In the genomic region with DNA sequence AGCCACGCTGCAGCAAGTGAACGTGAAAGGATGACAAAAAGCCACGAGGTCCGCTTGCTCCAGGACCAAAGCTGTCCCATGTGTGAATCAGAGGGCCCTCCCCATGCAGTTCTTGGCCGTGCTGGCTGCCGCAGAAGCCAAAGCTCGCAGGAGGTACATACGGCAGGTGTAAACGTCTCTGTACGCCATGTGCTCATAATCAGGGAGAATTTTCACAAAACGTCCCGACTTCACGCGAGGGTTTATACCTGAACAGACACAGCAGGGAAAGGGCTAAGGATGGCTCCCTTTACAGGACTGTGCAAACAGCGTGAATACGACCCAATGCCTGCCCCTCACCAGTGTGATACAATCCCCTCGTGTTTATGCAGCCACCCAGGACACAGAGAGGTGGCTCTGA, we compare ENCODE assay signal across 17 cellular contexts. TPM values are rescaled to one million over a fixed set of nuclear protein-coding genes. Genes with fewer than 3 reads are reported as not detected.
A peak's percentile ranks its signal among the peaks of the same experiment; 100 is the strongest.
DNase-seq lines count a peak whose midpoint lies in the region; ATAC-seq and TF ChIP-seq lines count a peak whose summit lies in the region.
"Had no signal": no experiment of that assay in that cellular context is flagged by ENCODE, and none has a peak within 500 bp of the region (broad histone marks: within the 10 kb centered on the region; RNA-seq: fewer than 3 reads in every experiment).

No MANE protein-coding gene starts in this region.

- no peak overlapping the region for H3K9ac ChIP-seq in neural progenitor cell

- peaks cover 19% of the 10 kb centered on the region for H3K4me1 Mint-ChIP-seq in neural progenitor cell

- H2AFZ ChIP-seq in neural progenitor cell (replicated peaks): no peak overlapping the region

- no peaks in the 10 kb centered on the region for H3F3A ChIP-seq in neural progenitor cell (ENCODE audit: low read depth)

- H3K36me3 ChIP-seq in WERI-Rb-1: peaks cover 31% of the 10 kb centered on the region
- H3K36me3 ChIP-seq in gastrocnemius medialis: peaks cover 0 to 17% of the 10 kb centered on the region in 2 donors
- H3K36me3 ChIP-seq in neural progenitor cell: no peaks in the 10 kb centered on the region

- H3K27me3 Mint-ChIP-seq in neural progenitor cell (ENCODE audit: insufficient read depth, low read depth): peaks cover 2% of the 10 kb centered on the region
- H3K27me3 Mint-ChIP-seq: CD4-positive, alpha-beta T cell had no signal

- H3K4me3 ChIP-seq in WERI-Rb-1 (ENCODE audit: low read depth, low read length) (no peak overlapping the region), gastrocnemius medialis (no peak overlapping the region), neural progenitor cell (no peak overlapping the region)

- ATAC-seq in gastrocnemius medialis (peak; percentile 75 to 79), HG03108 (IDR thresholded peaks at IDR 0.05; ENCODE audit: unreplicated experiment) (no peak)
- ATAC-seq: HCT116 had no signal

- TF ChIP-seq POLR2A in gastrocnemius medialis (IDR thresholded peaks at IDR 0.05): no peak

- DNase-seq in G401 (ENCODE audit: low spot score) (peak; percentile 97), WERI-Rb-1 (no peak), cerebellum (ENCODE audit: low spot score) (peak; percentile 85), gastrocnemius medialis (peak; percentile 90 to 93), AG08395 (ENCODE audit: low spot score) (no peak), neural progenitor cell (ENCODE audit: low spot score) (no peak)
- DNase-seq: ACHN; AML-193; Caco-2; CD4-positive, alpha-beta T cell; GF-D8; GOT3; H7; HFFc6 had no signal

- H3K79me2 ChIP-seq in neural progenitor cell (ENCODE audit: low read depth): no peaks in the 10 kb centered on the region

- no peak overlapping the region for H3K4me3 Mint-ChIP-seq in neural progenitor cell
- H3K4me3 Mint-ChIP-seq: CD4-positive, alpha-beta T cell; HFFc6 had no signal

- H3K9me3 ChIP-seq in WERI-Rb-1 (ENCODE audit: severe bottlenecking) (no peaks in the 10 kb centered on the region), gastrocnemius medialis (no peaks in the 10 kb centered on the region), neural progenitor cell (ENCODE audit: low read depth) (no peaks in the 10 kb centered on the region)
- H3K9me3 ChIP-seq: Caco-2 had no signal

- in situ Hi-C loops in G401 (cut with HindIII; ENCODE audit: low sequenced_read_pairs) (no loop called here), gastrocnemius medialis (cut with MboI; ENCODE audit: low sequenced_read_pairs in 4 of 4) (no loop called here)

- H4K20me1 ChIP-seq in neural progenitor cell (ENCODE audit: low read depth): peaks cover 1% of the 10 kb centered on the region

- no peak overlapping the region for H3K27ac Mint-ChIP-seq in neural progenitor cell
- H3K27ac Mint-ChIP-seq: CD4-positive, alpha-beta T cell; HFFc6 had no signal

- H3K4me1 ChIP-seq in gastrocnemius medialis (peaks cover 56 to 67% of the 10 kb centered on the region in 2 donors), neural progenitor cell (no peaks in the 10 kb centered on the region)

- H3K36me3 Mint-ChIP-seq in neural progenitor cell: peaks cover 25% of the 10 kb centered on the region

- H3K27ac ChIP-seq in WERI-Rb-1 (peak overlapping the region; percentile 86), gastrocnemius medialis (peak overlapping the region; percentile 92 to 97 (median 93)), neural progenitor cell (no peak overlapping the region)
- H3K27ac ChIP-seq: C4-2B had no signal

- intact Hi-C loops in gastrocnemius medialis (cut with DNase I; ENCODE audit: low total_unique reads): loop anchor here (2.0 kb wide), 1 partner anchor 23 kb away; no protein-coding TSS in a partner anchor

- no peaks in the 10 kb centered on the region for H3K9me3 Mint-ChIP-seq in neural progenitor cell
- H3K9me3 Mint-ChIP-seq: CD4-positive, alpha-beta T cell; HFFc6 had no signal

- no peak for TF ChIP-seq CTCF in WERI-Rb-1 (IDR thresholded peaks at IDR 0.05; ENCODE audit: low read depth, low read length)
- TF ChIP-seq CTCF in gastrocnemius medialis (IDR thresholded peaks at IDR 0.05 in 4 of 5, conservative IDR thresholded peaks at IDR 0.05 in 1 of 5): no peak
- TF ChIP-seq CTCF in neural progenitor cell (IDR thresholded peaks at IDR 0.05): no peak

- no peak overlapping the region for H3K4me2 ChIP-seq in neural progenitor cell

- H3K27me3 ChIP-seq in WERI-Rb-1 (ENCODE audit: insufficient read depth, low read depth, severe bottlenecking) (no peaks in the 10 kb centered on the region), gastrocnemius medialis (no peaks in the 10 kb centered on the region), neural progenitor cell (no peaks in the 10 kb centered on the region)

RNA-seq across cellular contexts. Expression of gene FBXO31, which starts 25.3 kb away (rescaled TPM):
- total RNA-seq in G401 (2014; rRNA removed; shearing (Covaris generic)): 11.9 and 15.4 TPM in 2 replicates
- 28.9 TPM for total RNA-seq in cerebellum
- 100 to 1,000 TPM; 156 to 264 (median 201) TPM for total RNA-seq in gastrocnemius medialis
- total RNA-seq in neural progenitor cell (ENCODE audit: low replicate concordance): 5.8 and 19.8 TPM in 2 replicates

RNA-seq across cellular contexts. Expression of gene MAP1LC3B, which starts 33.9 kb away (rescaled TPM):
- total RNA-seq in G401 (2014; rRNA removed; shearing (Covaris generic)): 26.7 and 40.8 TPM in 2 replicates
- total RNA-seq in cerebellum (36.3 TPM), gastrocnemius medialis (100 to 1,000 TPM in 3 of 4 donors, 10 to 100 TPM in 1; 76.3 to 165 (median 122) TPM), neural progenitor cell (ENCODE audit: low replicate concordance) (32.5 and 39.1 TPM in 2 replicates)

RNA-seq across cellular contexts. Expression of gene C16orf95, which starts 41.1 kb away (rescaled TPM):
- 7.0 and 14.2 TPM in 2 replicates for total RNA-seq in G401 (2014; rRNA removed; shearing (Covaris generic))
- total RNA-seq in cerebellum (4.4 TPM), gastrocnemius medialis (1 to 10 TPM in 3 of 4 donors, under 1 TPM in 1; 0.22 to 3.8 (median 1.3) TPM), neural progenitor cell (ENCODE audit: low replicate concordance) (4.8 and 6.7 TPM in 2 replicates)

Comparison
In these comparisons a context has a peak if more than half of its experiments do, and no peak if none do; other contexts are left out.
1. DNase-seq: peak in G401 (single experiment), cerebellum (single experiment) and gastrocnemius medialis (2 of 2); none in WERI-Rb-1 (single experiment), AG08395 (single experiment) and neural progenitor cell (single experiment).